In genomic region chr1:8040586-8040985, GRCh38 we compare ENCODE assay signal across 8 cellular contexts. TPM values are rescaled to one million over a fixed set of nuclear protein-coding genes. Genes with fewer than 3 reads are reported as not detected.
DNase-seq lines count a peak whose midpoint lies in the region; ATAC-seq, FAIRE-seq and TF ChIP-seq lines count a peak whose summit lies in the region.

No MANE protein-coding gene starts in this region.

- H3K27ac ChIP-seq in right atrium auricular region = peak overlapping the region; percentile 32 to 56
- peak overlapping the region; percentile 66 to 75 for H3K27ac ChIP-seq in thoracic aorta

- H3K27me3 ChIP-seq in right atrium auricular region = no peaks in the 10 kb centered on the region
- no peaks in the 10 kb centered on the region for H3K27me3 ChIP-seq in thoracic aorta (replicated peaks; ENCODE audit: insufficient read depth)

- H3K36me3 ChIP-seq in right atrium auricular region (no peaks in the 10 kb centered on the region), thoracic aorta (no peaks in the 10 kb centered on the region)

- H3K4me1 ChIP-seq in right atrium auricular region = no peaks in the 10 kb centered on the region
- H3K4me1 ChIP-seq in thoracic aorta (ENCODE audit: control insufficient read depth in 1 of 2, low read depth in 2 of 2) = peaks cover 5 to 12% of the 10 kb centered on the region in 2 donors

- peak; percentile 85 for DNase-seq in HPDE6-E6E7 (ENCODE audit: extremely low spot score)
- peak; percentile 79 for DNase-seq in T1000 (lab: John Stamatoyannopoulos, UW)
- DNase-seq in right atrium auricular region (ENCODE audit: low spot score) = peak; percentile 88
- peak; percentile 82 for DNase-seq in thoracic aorta (ENCODE audit: low spot score)
- no peak for DNase-seq in HEK293T (ENCODE audit: extremely low spot score)
- DNase-seq in MV-4-11 (lab: John Stamatoyannopoulos, UW) = no peak
- DNase-seq in effector CD4-positive, alpha-beta T cell = no peak
- DNase-seq in D721Med (ENCODE audit: insufficient read length, low spot score) = no peak

- CTCF ChIA-PET in HEK293T (lab: Yijun Ruan, JAX) = interaction anchor here (0.6 to 0.9 kb wide), 2 partner anchors 10 to 825 kb away, joined by 3 to 6 read pairs; no protein-coding TSS in a partner anchor

- no peak for FAIRE-seq in D721Med (lab: Jason Lieb, UNC)

- H3K4me3 ChIP-seq in right atrium auricular region = no peak overlapping the region
- H3K4me3 ChIP-seq in thoracic aorta = no peak overlapping the region

- peaks cover 0 to 8% of the 10 kb centered on the region in 2 donors for H3K9me3 ChIP-seq in right atrium auricular region
- H3K9me3 ChIP-seq in thoracic aorta = no peaks in the 10 kb centered on the region

- POLR2A ChIA-PET in HEK293T (lab: Yijun Ruan, JAX) = no interaction called here

- TF ChIP-seq CTCF in right atrium auricular region (IDR thresholded peaks at IDR 0.05) = no peak
- TF ChIP-seq CTCF in thoracic aorta (IDR thresholded peaks at IDR 0.05) = no peak
- no peak for TF ChIP-seq CTCF in D721Med (IDR thresholded peaks at IDR 0.05; ENCODE audit: insufficient read depth, missing control alignments)

- ATAC-seq in thoracic aorta (ENCODE audit: insufficient number of reproducible peaks, low FRiP score, low read depth) = peak; percentile 89

TF ChIP-seq in HEK293T, 16 proteins besides CTCF, POLR2A, EP300 and RAD21:
- TF ChIP-seq ZNF384 (IDR thresholded peaks at IDR 0.05) = no peak
- no peak for TF ChIP-seq LEF1 (IDR thresholded peaks at IDR 0.05; ENCODE audit: borderline replicate concordance)
- TF ChIP-seq NFRKB (IDR thresholded peaks at IDR 0.05) = no peak
- no peak for TF ChIP-seq FOXK2 (IDR thresholded peaks at IDR 0.05)
- TF ChIP-seq FOXA1 (IDR thresholded peaks at IDR 0.05) = no peak
- no peak for TF ChIP-seq CTBP1 (IDR thresholded peaks at IDR 0.05; ENCODE audit: borderline replicate concordance)
- no peak for TF ChIP-seq ARNT (IDR thresholded peaks at IDR 0.05)
- no peak for TF ChIP-seq SUZ12 (IDR thresholded peaks at IDR 0.05)
- TF ChIP-seq BHLHE40 (IDR thresholded peaks at IDR 0.05; ENCODE audit: borderline replicate concordance) = no peak
- TF ChIP-seq SP1 (IDR thresholded peaks at IDR 0.05) = no peak
- no peak for TF ChIP-seq ELF4 (IDR thresholded peaks at IDR 0.05)
- TF ChIP-seq, protein P1, sequence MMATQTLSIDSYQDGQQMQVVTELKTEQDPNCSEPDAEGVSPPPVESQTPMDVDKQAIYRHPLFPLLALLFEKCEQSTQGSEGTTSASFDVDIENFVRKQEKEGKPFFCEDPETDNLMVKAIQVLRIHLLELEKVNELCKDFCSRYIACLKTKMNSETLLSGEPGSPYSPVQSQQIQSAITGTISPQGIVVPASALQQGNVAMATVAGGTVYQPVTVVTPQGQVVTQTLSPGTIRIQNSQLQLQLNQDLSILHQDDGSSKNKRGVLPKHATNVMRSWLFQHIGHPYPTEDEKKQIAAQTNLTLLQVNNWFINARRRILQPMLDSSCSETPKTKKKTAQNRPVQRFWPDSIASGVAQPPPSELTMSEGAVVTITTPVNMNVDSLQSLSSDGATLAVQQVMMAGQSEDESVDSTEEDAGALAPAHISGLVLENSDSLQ (IDR thresholded peaks at IDR 0.05) = no peak

RNA-seq across cellular contexts. Expression of gene ERRFI1, which starts 14.5 kb away (rescaled TPM):
- total RNA-seq in right atrium auricular region (10 to 100 TPM; 33.0 to 34.5 TPM), thoracic aorta (100 to 1,000 TPM; 101 to 158 TPM)

Comparison
In these comparisons a context has a peak if more than half of its experiments do, and no peak if none do; other contexts are left out.
1. DNase-seq: peak in HPDE6-E6E7 (single experiment), T1000 (single experiment), right atrium auricular region (single experiment) and thoracic aorta (single experiment); none in HEK293T (single experiment), MV-4-11 (single experiment), effector CD4-positive, alpha-beta T cell (single experiment) and D721Med (single experiment).